ENCODE assay signal across 8 cellular contexts in the genomic region with DNA sequence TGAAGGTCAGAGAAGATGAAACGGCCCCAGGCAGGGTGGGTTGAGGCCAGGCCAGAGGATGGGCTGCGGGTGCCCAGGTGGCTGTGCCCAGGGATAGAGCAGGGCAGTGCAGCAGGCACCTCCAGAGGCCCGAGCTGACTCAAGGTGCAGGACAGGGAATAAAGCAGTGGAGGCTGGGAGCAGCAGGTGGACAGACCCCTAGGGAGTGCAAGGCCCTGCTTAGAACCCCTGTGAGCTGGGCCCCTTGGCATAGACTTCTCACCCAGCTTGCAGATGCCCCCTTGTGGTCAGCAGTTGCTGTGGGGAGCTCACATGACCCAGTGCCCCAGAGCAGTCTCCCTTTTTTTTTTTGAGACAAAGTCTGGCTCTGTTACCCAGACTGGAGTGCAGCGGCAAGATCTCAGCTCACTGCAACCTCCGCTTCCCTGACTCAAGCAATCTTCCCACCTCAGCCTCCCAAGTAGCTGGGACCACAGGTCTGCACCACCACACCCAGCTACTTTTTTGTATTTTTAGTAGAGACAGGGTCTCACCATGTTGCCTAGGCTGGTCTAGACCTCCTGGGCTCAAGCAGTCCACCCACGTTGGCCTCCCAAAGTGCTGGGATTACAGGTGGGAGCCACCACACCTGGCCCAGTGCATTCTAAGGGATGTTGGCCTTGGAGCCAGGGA.
DNase-seq lines count a peak whose midpoint lies in the region; ATAC-seq and TF ChIP-seq lines count a peak whose summit lies in the region.

No MANE protein-coding gene starts in this region.

- H3K4me1 Mint-ChIP-seq in CD4-positive, CD25-positive, alpha-beta regulatory T cell, result peaks cover 0 to 22% (median 1%) of the 10 kb centered on the region in 4 donors

- no peaks in the 10 kb centered on the region for H3K36me3 ChIP-seq in CD4-positive, CD25-positive, alpha-beta regulatory T cell (ENCODE audit: control insufficient read depth, insufficient read depth, low read length)

- H3K27ac Mint-ChIP-seq in CD4-positive, CD25-positive, alpha-beta regulatory T cell, result peak overlapping the region in 1 of 3 donors; percentile 65

- no peaks in the 10 kb centered on the region for H3K27me3 ChIP-seq in CD4-positive, CD25-positive, alpha-beta regulatory T cell (ENCODE audit: control insufficient read depth, insufficient read depth, low read length)
- peaks cover 9% of the 10 kb centered on the region for H3K27me3 ChIP-seq in HL-60 (ENCODE audit: insufficient read depth, poor library complexity, severe bottlenecking)

- no peaks in the 10 kb centered on the region for H3K36me3 Mint-ChIP-seq in CD4-positive, CD25-positive, alpha-beta regulatory T cell

- H3K4me1 ChIP-seq in CD4-positive, CD25-positive, alpha-beta regulatory T cell (ENCODE audit: control insufficient read depth, insufficient read depth, low read length, poor library complexity, severe bottlenecking), result no peaks in the 10 kb centered on the region

- H3K27ac ChIP-seq in CD4-positive, CD25-positive, alpha-beta regulatory T cell (ENCODE audit: insufficient read depth, low read length, poor library complexity, severe bottlenecking), result no peak overlapping the region
- no peak overlapping the region for H3K27ac ChIP-seq in HL-60 (replicated peaks)

- peak; percentile 39 to 81 (median 67) for DNase-seq in CD4-positive, CD25-positive, alpha-beta regulatory T cell
- DNase-seq in HL-60 (ENCODE audit: low read depth in 1 of 2, low spot score in 1 of 2) (peak; percentile 63 to 79), RKO (ENCODE audit: low spot score) (peak; percentile 74), globus pallidus (ENCODE audit: low spot score) (peak; percentile 35), pulmonary artery endothelial cell (ENCODE audit: low read depth, low spot score) (peak; percentile 41)
- DNase-seq in activated effector memory CD4-positive, alpha-beta T cell treated with Interleukin-2 at 50 U/mL for 16 hours, result peak; percentile 32

- no peaks in the 10 kb centered on the region for H3K9me3 ChIP-seq in CD4-positive, CD25-positive, alpha-beta regulatory T cell (ENCODE audit: control insufficient read depth in 2 of 2, low read length in 2 of 2)

- H3K4me3 Mint-ChIP-seq in CD4-positive, CD25-positive, alpha-beta regulatory T cell, result no peak overlapping the region

- H3K9me3 Mint-ChIP-seq in CD4-positive, CD25-positive, alpha-beta regulatory T cell, result no peaks in the 10 kb centered on the region

- ATAC-seq in CD4-positive, CD25-positive, alpha-beta regulatory T cell (ENCODE audit: low read depth in 2 of 2), result peak; percentile 59 to 70
- ATAC-seq in GM18868 (IDR thresholded peaks at IDR 0.05; ENCODE audit: unreplicated experiment), result no peak
- ATAC-seq in GM21447 (IDR thresholded peaks at IDR 0.05; ENCODE audit: unreplicated experiment), result no peak

- peak; percentile 81 for TF ChIP-seq CTCF in HL-60 (IDR thresholded peaks at IDR 0.05; ENCODE audit: insufficient read depth, low read length)

- no peak overlapping the region for H3K4me3 ChIP-seq in CD4-positive, CD25-positive, alpha-beta regulatory T cell (ENCODE audit: low read depth, low read length)
- no peak overlapping the region for H3K4me3 ChIP-seq in HL-60 (replicated peaks; ENCODE audit: insufficient read depth, low read length)

- no peaks in the 10 kb centered on the region for H3K27me3 Mint-ChIP-seq in CD4-positive, CD25-positive, alpha-beta regulatory T cell

Comparison
In these comparisons a context has a peak if more than half of its experiments do, and no peak if none do; other contexts are left out.
1. ATAC-seq: peak in CD4-positive, CD25-positive, alpha-beta regulatory T cell (2 of 2); none in GM18868 (single experiment) and GM21447 (single experiment).
2. Peak in every context shown above with its lines, with median percentiles within 50 percentile points of each other: DNase-seq.